ENCODE assay signal across 3 cellular contexts in the genomic region with DNA sequence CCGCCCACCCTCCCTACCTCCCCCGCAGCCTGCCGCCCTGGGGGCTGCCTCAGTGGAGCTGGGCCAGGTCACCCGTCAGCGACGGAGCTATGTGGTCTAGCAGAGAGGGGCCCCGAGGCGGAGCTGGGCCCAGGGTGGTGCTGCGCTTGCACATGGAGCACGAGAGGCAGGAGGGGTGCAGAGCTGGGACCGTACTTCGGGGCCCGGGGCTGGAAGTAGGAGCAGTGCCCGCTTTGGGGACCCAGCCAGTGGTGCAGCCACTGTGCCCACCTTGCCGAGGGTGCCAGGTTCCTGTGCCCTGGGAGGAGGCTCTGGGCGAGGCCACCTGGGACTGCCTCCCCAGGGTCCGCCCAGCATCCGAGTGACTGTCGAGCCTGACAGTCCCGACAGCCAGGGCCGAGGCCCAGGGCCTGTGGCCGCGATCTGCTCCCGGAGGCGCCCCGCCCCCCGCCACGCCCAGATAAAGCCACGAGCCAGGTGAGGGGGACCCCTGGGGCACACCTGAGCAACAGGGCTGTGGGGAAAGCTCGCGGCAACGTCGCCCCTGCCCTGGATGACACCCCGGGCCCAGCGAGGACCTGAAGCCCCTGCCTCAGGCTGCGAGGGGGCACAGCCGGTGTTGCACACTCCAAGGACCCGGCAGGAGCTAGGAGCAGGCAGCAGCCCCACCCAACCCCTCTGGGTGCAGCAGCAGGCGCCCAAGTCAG.
TF ChIP-seq lines count a peak whose summit lies in the region.

No MANE protein-coding gene starts in this region.

TF ChIP-seq in A549, 52 proteins besides CTCF, POLR2A, EP300 and RAD21 (continued from another document):
- TF ChIP-seq NFE2L2 (conservative IDR thresholded peaks at IDR 0.05; ENCODE audit: low read length), result no peak
- TF ChIP-seq TFCP2L1 (CRISPR knock-in tag; IDR thresholded peaks at IDR 0.05), result no peak
- TF ChIP-seq, protein P1, sequence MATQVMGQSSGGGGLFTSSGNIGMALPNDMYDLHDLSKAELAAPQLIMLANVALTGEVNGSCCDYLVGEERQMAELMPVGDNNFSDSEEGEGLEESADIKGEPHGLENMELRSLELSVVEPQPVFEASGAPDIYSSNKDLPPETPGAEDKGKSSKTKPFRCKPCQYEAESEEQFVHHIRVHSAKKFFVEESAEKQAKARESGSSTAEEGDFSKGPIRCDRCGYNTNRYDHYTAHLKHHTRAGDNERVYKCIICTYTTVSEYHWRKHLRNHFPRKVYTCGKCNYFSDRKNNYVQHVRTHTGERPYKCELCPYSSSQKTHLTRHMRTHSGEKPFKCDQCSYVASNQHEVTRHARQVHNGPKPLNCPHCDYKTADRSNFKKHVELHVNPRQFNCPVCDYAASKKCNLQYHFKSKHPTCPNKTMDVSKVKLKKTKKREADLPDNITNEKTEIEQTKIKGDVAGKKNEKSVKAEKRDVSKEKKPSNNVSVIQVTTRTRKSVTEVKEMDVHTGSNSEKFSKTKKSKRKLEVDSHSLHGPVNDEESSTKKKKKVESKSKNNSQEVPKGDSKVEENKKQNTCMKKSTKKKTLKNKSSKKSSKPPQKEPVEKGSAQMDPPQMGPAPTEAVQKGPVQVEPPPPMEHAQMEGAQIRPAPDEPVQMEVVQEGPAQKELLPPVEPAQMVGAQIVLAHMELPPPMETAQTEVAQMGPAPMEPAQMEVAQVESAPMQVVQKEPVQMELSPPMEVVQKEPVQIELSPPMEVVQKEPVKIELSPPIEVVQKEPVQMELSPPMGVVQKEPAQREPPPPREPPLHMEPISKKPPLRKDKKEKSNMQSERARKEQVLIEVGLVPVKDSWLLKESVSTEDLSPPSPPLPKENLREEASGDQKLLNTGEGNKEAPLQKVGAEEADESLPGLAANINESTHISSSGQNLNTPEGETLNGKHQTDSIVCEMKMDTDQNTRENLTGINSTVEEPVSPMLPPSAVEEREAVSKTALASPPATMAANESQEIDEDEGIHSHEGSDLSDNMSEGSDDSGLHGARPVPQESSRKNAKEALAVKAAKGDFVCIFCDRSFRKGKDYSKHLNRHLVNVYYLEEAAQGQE (IDR thresholded peaks at IDR 0.05), result no peak
- no peak for TF ChIP-seq GATA3 (IDR thresholded peaks at IDR 0.05; ENCODE audit: borderline replicate concordance)
- TF ChIP-seq CBX8 (IDR thresholded peaks at IDR 0.05), result no peak
- TF ChIP-seq JUNB (IDR thresholded peaks at IDR 0.05), result no peak
- TF ChIP-seq PHF8 (IDR thresholded peaks at IDR 0.05; ENCODE audit: borderline replicate concordance, low read depth), result no peak

TF ChIP-seq in H1, 55 proteins besides CTCF, POLR2A, EP300 and RAD21 (continued from another document):
- no peak for TF ChIP-seq RNF2 (IDR thresholded peaks at IDR 0.05; ENCODE audit: borderline replicate concordance, low read depth, low read length, missing control alignments, poor library complexity, severe bottlenecking)
- TF ChIP-seq CHD1 (IDR thresholded peaks at IDR 0.05; ENCODE audit: low read depth, low read length), result no peak
- no peak for TF ChIP-seq SIN3A (conservative IDR thresholded peaks at IDR 0.05 in 1 of 2, IDR thresholded peaks at IDR 0.05 in 1 of 2; ENCODE audit: low read depth in 1 of 2, low read length in 2 of 2)
- TF ChIP-seq FOSL1 (IDR thresholded peaks at IDR 0.05; ENCODE audit: insufficient read depth, low read depth, low read length), result no peak
- TF ChIP-seq RFX5 (IDR thresholded peaks at IDR 0.05; ENCODE audit: borderline replicate concordance, low read depth, low read length), result no peak
- no peak for TF ChIP-seq EZH2 (IDR thresholded peaks at IDR 0.05; ENCODE audit: low read depth, low read length, severe bottlenecking)
- TF ChIP-seq ZNF274 (IDR thresholded peaks at IDR 0.05; ENCODE audit: borderline replicate concordance, extremely low read depth, low read length), result no peak
- TF ChIP-seq TCF12 (IDR thresholded peaks at IDR 0.05; ENCODE audit: low read depth, low read length), result no peak
- TF ChIP-seq CEBPB (IDR thresholded peaks at IDR 0.05; ENCODE audit: low read depth, low read length), result no peak
- TF ChIP-seq, protein P2, sequence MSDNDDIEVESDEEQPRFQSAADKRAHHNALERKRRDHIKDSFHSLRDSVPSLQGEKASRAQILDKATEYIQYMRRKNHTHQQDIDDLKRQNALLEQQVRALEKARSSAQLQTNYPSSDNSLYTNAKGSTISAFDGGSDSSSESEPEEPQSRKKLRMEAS (IDR thresholded peaks at IDR 0.05), result no peak
- no peak for TF ChIP-seq BACH1 (IDR thresholded peaks at IDR 0.05; ENCODE audit: low read length)
- no peak for TF ChIP-seq JUND (IDR thresholded peaks at IDR 0.05; ENCODE audit: low read length)

TF ChIP-seq in GM12891, 5 proteins besides CTCF, POLR2A, EP300 and RAD21 (continued from another document):
- TF ChIP-seq SPI1 (IDR thresholded peaks at IDR 0.05; ENCODE audit: low read depth, low read length) (no peak), POU2F2 (IDR thresholded peaks at IDR 0.05; ENCODE audit: low read depth, low read length) (no peak)
